17 cellular contexts compared by ENCODE assay signal in the genomic region with DNA sequence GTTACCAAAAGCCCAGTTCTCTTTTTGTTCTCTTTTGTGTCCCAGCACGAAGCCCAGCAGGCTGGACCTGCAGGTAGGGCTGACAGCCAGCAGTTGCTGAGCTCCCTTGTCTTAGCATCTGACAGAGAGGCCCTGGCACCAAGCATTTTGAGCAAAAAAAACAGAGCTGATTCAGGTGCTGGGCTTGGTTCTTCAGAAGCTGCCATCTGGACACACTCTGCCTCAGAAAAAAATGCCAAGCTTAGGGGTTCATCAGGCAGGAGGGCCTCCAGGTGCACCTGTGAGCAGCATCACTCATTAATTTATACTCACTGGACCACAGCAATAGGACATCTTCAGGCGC.
DNase-seq lines count a peak whose midpoint lies in the region; ATAC-seq and TF ChIP-seq lines count a peak whose summit lies in the region.
"Had no signal": no experiment of that assay in that cellular context is flagged by ENCODE, and none has a peak within 500 bp of the region (broad histone marks: within the 10 kb centered on the region; RNA-seq: fewer than 3 reads in every experiment).

No MANE protein-coding gene starts in this region.

- H2AFZ ChIP-seq in neuronal stem cell (ENCODE audit: low read length), result peak overlapping the region; percentile 10

- no peak overlapping the region for H3K4ac ChIP-seq in neuronal stem cell (ENCODE audit: low read length)

- no peak overlapping the region for H4K91ac ChIP-seq in neuronal stem cell (ENCODE audit: low read depth, low read length, poor library complexity)

- H3K27me3 ChIP-seq in neuronal stem cell (ENCODE audit: control insufficient read depth in 3 of 3, insufficient read depth in 3 of 3, low read depth in 1 of 3, low read length in 3 of 3), result no peaks in the 10 kb centered on the region
- no peaks in the 10 kb centered on the region for H3K27me3 ChIP-seq in tibial nerve
- H3K27me3 ChIP-seq: Peyer's patch had no signal

- no peak overlapping the region for H4K8ac ChIP-seq in neuronal stem cell (ENCODE audit: low read depth, low read length)

- no peak overlapping the region for H2BK120ac ChIP-seq in neuronal stem cell (ENCODE audit: low read depth, low read length)

- H3K23ac ChIP-seq in neuronal stem cell (ENCODE audit: low read depth, low read length, poor library complexity), result no peak overlapping the region

- H3K18ac ChIP-seq in neuronal stem cell (ENCODE audit: low read length), result no peak overlapping the region

- H3K14ac ChIP-seq in neuronal stem cell (ENCODE audit: low read length), result no peak overlapping the region

- no peak overlapping the region for H2BK15ac ChIP-seq in neuronal stem cell (ENCODE audit: low read length)

- no peak overlapping the region for H3K9ac ChIP-seq in neuronal stem cell (ENCODE audit: low read depth, low read length, poor library complexity)

- no peak for TF ChIP-seq POLR2A in tibial nerve (IDR thresholded peaks at IDR 0.05)

- TF ChIP-seq CTCF in tibial nerve (IDR thresholded peaks at IDR 0.05), result no peak

- H2BK5ac ChIP-seq in neuronal stem cell (ENCODE audit: low read length), result no peak overlapping the region

- no peak for ATAC-seq in GM21528 (IDR thresholded peaks at IDR 0.05; ENCODE audit: low FRiP score, unreplicated experiment)
- ATAC-seq: HCT116, SK-N-SH treated with all-trans-retinoic acid at 6 μM for 48 hours had no signal

- H3K9me3 ChIP-seq in neuronal stem cell (replicated peaks in 1 of 2; ENCODE audit: control insufficient read depth in 2 of 2, insufficient read depth in 1 of 2, low read depth in 1 of 2, low read length in 2 of 2) (no peaks in the 10 kb centered on the region), tibial nerve (peaks cover 0 to 7% (median 0%) of the 10 kb centered on the region in 4 donors)

- H3K4me3 ChIP-seq in neuronal stem cell (ENCODE audit: low read length in 2 of 2) (no peak overlapping the region), tibial nerve (no peak overlapping the region)
- H3K4me3 ChIP-seq: Peyer's patch had no signal

- no CpG with 5 or more reads among the region's 2 CpGs for WGBS in neuronal stem cell (ENCODE audit: extremely low coverage in 2 of 2, insufficient read length in 2 of 2, insufficient replicate concordance in 1 of 2), 2 donors
- 47 to 50% methylated on average over 2 of the region's 2 CpGs for WGBS in tibial nerve, 2 donors

- in situ Hi-C loops in G401 (cut with HindIII; ENCODE audit: low sequenced_read_pairs), result no loop called here

- no peak overlapping the region for H2BK12ac ChIP-seq in neuronal stem cell (ENCODE audit: low read length)

- no peak for TF ChIP-seq EP300 in tibial nerve (IDR thresholded peaks at IDR 0.05)

- H3K79me1 ChIP-seq in neuronal stem cell (ENCODE audit: low read depth, low read length), result no peaks in the 10 kb centered on the region

- DNase-seq in G401 (ENCODE audit: low spot score), result peak; percentile 97
- DNase-seq in NCI-H146 treated with DMSO at 0.1 percent for 48 hours (lab: John Stamatoyannopoulos, UW; ENCODE audit: unreplicated experiment), result peak; percentile 11
- DNase-seq in RPMI8226, result peak; percentile 72
- no peak for DNase-seq in neuronal stem cell (ENCODE audit: low spot score)
- no peak for DNase-seq in NOMO-1 (lab: John Stamatoyannopoulos, UW; ENCODE audit: unreplicated experiment in 2 of 2)
- no peak for DNase-seq in COLO829 (ENCODE audit: low spot score)
- no peak for DNase-seq in tibial nerve (ENCODE audit: low spot score in 2 of 2)
- DNase-seq: ACHN; CD4-positive, alpha-beta T cell; NCI-H1694 treated with DMSO at 0.1 percent for 48 hours; NCI-H2171; NCI-H510A; Peyer's patch; SHP77 had no signal

- no peak overlapping the region for H3K4me2 ChIP-seq in neuronal stem cell (ENCODE audit: insufficient read depth, low read length, poor library complexity, severe bottlenecking)

- H2AK5ac ChIP-seq in neuronal stem cell (ENCODE audit: low read depth, low read length), result no peak overlapping the region

- H3K4me1 ChIP-seq in neuronal stem cell (ENCODE audit: control insufficient read depth in 2 of 2, insufficient read depth in 1 of 2, low read depth in 1 of 2, low read length in 2 of 2) (peaks cover 0 to 7% of the 10 kb centered on the region in 2 donors), tibial nerve (no peaks in the 10 kb centered on the region)
- H3K4me1 ChIP-seq: Peyer's patch had no signal

- H3K36me3 ChIP-seq in neuronal stem cell (replicated peaks in 1 of 2; ENCODE audit: control insufficient read depth in 2 of 2, insufficient read depth in 2 of 2, low read length in 2 of 2) (no peaks in the 10 kb centered on the region), tibial nerve (no peaks in the 10 kb centered on the region)
- H3K36me3 ChIP-seq: Peyer's patch had no signal

- H3K27ac ChIP-seq in neuronal stem cell (replicated peaks; ENCODE audit: low read length) (no peak overlapping the region), tibial nerve (no peak overlapping the region)
- H3K27ac ChIP-seq: Peyer's patch had no signal

Comparison
In these comparisons a context has a peak if more than half of its experiments do, and no peak if none do; other contexts are left out.
1. DNase-seq: peak in G401 (single experiment), NCI-H146 treated with DMSO at 0.1 percent for 48 hours (single experiment) and RPMI8226 (single experiment); none in neuronal stem cell (single experiment), NOMO-1 (0 of 2), COLO829 (single experiment) and tibial nerve (0 of 2).